ENCODE assay signal across 14 cellular contexts in the genomic region with DNA sequence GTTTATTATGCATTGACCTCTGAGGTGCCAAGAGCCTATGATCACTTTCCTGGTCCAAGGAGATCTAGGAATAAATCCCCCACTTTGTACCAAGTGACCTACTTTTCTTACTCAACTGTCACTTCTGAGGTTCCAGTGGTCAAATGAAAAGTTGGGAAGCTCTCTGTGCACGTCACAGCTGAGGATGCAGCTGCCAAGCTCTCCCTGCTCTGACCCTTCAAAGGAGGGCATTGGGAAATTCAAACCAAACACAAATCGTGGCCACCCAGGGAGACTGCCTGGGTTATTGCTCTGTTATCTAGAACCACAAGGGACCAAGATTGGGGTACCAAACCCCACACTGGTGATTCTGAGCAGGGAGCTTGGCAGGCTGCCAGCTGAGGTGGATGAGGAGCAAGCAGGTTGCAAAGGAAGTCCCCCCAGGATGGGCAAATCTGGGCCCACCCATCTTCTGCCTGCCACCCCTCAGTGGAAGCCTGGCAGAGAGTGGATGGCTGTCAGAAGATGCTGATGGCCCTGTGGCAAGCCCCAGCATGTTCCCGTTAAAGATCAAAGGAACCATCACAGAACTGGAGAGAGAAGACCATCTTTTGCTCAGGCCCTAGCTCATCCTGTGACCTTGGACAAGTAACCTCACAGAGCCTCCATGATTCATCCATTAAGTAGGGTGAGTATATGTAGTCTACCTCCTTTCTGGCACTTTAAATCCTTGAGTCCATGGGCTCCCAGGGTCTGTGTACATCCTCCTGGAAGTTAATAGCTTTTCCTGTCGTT.
DNase-seq lines count a peak whose midpoint lies in the region; ATAC-seq and TF ChIP-seq lines count a peak whose summit lies in the region.
"Had no signal": no experiment of that assay in that cellular context is flagged by ENCODE, and none has a peak within 500 bp of the region (broad histone marks: within the 10 kb centered on the region; RNA-seq: fewer than 3 reads in every experiment).

No MANE protein-coding gene starts in this region.

- DNase-seq in BE2C (peak; percentile 15), body of pancreas (peak in 3 of 4 donors; percentile 30 to 37 (median 30)), right lobe of liver (peak; percentile 39 to 84 (median 80)), NCI-H187 treated with DMSO at 0.1 percent for 48 hours (lab: John Stamatoyannopoulos, UW) (no peak), T-helper 9 cell (no peak), NCI-H128 (lab: John Stamatoyannopoulos, UW; ENCODE audit: unreplicated experiment) (no peak)
- DNase-seq: C1 segment of cervical spinal cord, NCI-H146, NCI-H345, NCI-H526 treated with DMSO at 0.1 percent for 48 hours, PC-3 had no signal

- intact Hi-C loops in body of pancreas (cut with DNase I): no loop called here
- intact Hi-C loops in right lobe of liver (cut with DNase I): no loop called here

- WGBS in body of pancreas, 2 donors: 64 to 69% methylated on average over 4 of the region's 4 CpGs
- WGBS in right lobe of liver (ENCODE audit: insufficient coverage, low coverage, low lambda C conversion rate, missing lambda C conversion rate): 37% methylated on average over 3 of the region's 4 CpGs

- TF ChIP-seq POLR2A in body of pancreas (IDR thresholded peaks at IDR 0.05) (no peak), right lobe of liver (IDR thresholded peaks at IDR 0.05) (no peak)

- TF ChIP-seq CTCF in BE2C (IDR thresholded peaks at IDR 0.05; ENCODE audit: low read depth, low read length) (no peak), body of pancreas (IDR thresholded peaks at IDR 0.05) (no peak), right lobe of liver (IDR thresholded peaks at IDR 0.05) (no peak)

- H3K27ac ChIP-seq in BLaER1 (no peak overlapping the region), body of pancreas (no peak overlapping the region), right lobe of liver (peak overlapping the region; percentile 5 to 84 (median 66))
- H3K27ac ChIP-seq: SK-N-MC had no signal

- H3K4me2 ChIP-seq in BLaER1: peak overlapping the region; percentile 44

- no peak overlapping the region for H3K9ac ChIP-seq in BLaER1

- H3K9me3 ChIP-seq in BE2C (no peaks in the 10 kb centered on the region), BLaER1 (0 out of 2 replicates have a peak, but pooled peaks cover 4% of the 10 kb centered on the region), body of pancreas (no peaks in the 10 kb centered on the region), right lobe of liver (no peaks in the 10 kb centered on the region)

- H4K20me1 ChIP-seq in BLaER1: no peaks in the 10 kb centered on the region

- no peak overlapping the region for H3K4me3 ChIP-seq in BE2C (ENCODE audit: low read depth, low read length)
- H3K4me3 ChIP-seq in BLaER1: no peak overlapping the region
- no peak overlapping the region for H3K4me3 ChIP-seq in body of pancreas
- peak overlapping the region in 1 of 3 donors; percentile 7 for H3K4me3 ChIP-seq in right lobe of liver
- H3K4me3 ChIP-seq: SK-N-MC had no signal

- no peaks in the 10 kb centered on the region for H3K4me1 ChIP-seq in BE2C
- peaks cover 12% of the 10 kb centered on the region for H3K4me1 ChIP-seq in BLaER1
- peaks cover 59% of the 10 kb centered on the region for H3K4me1 ChIP-seq in body of pancreas
- peaks cover 0 to 45% (median 8%) of the 10 kb centered on the region in 4 donors for H3K4me1 ChIP-seq in right lobe of liver

- H3K36me3 ChIP-seq in BE2C (no peaks in the 10 kb centered on the region), BLaER1 (no peaks in the 10 kb centered on the region), body of pancreas (replicated peaks in 1 of 2; ENCODE audit: insufficient read depth in 1 of 2, low read depth in 2 of 2) (no peaks in the 10 kb centered on the region), right lobe of liver (no peaks in the 10 kb centered on the region)

- H3K27me3 ChIP-seq in BE2C (no peaks in the 10 kb centered on the region), BLaER1 (no peaks in the 10 kb centered on the region), body of pancreas (no peaks in the 10 kb centered on the region), right lobe of liver (no peaks in the 10 kb centered on the region)

- ATAC-seq in body of pancreas (no peak), right lobe of liver (peak; percentile 78 to 89 (median 87)), HG03520 (IDR thresholded peaks at IDR 0.05; ENCODE audit: unreplicated experiment) (no peak)
- ATAC-seq: PC-3 had no signal

Comparison
In these comparisons a context has a peak if more than half of its experiments do, and no peak if none do; other contexts are left out.
1. DNase-seq: peak in BE2C (single experiment), body of pancreas (3 of 4) and right lobe of liver (3 of 3); none in NCI-H187 treated with DMSO at 0.1 percent for 48 hours (single experiment), T-helper 9 cell (single experiment) and NCI-H128 (single experiment).
2. H3K27ac ChIP-seq: peak in right lobe of liver (3 of 3); none in BLaER1 (single experiment) and body of pancreas (0 of 4).
3. ATAC-seq: peak in right lobe of liver (4 of 4); none in body of pancreas (single experiment) and HG03520 (single experiment).